10 cellular contexts compared by ENCODE assay signal in genomic region chr5:14595189-14595588, GRCh38.
A peak's percentile ranks its signal among the peaks of the same experiment; 100 is the strongest.
DNase-seq lines count a peak whose midpoint lies in the region; ATAC-seq and TF ChIP-seq lines count a peak whose summit lies in the region.
"Had no signal": no experiment of that assay in that cellular context is flagged by ENCODE, and none has a peak within 500 bp of the region (broad histone marks: within the 10 kb centered on the region; RNA-seq: fewer than 3 reads in every experiment).

No MANE protein-coding gene starts in this region.

- H3K4me3 ChIP-seq in tibial artery = no peak overlapping the region

- H3K36me3 ChIP-seq in tibial artery = no peaks in the 10 kb centered on the region

- no peak for TF ChIP-seq CTCF in tibial artery (IDR thresholded peaks at IDR 0.05)

- peak; percentile 53 to 62 for ATAC-seq in activated CD4-positive, CD25-positive, alpha-beta regulatory T cell treated with anti-CD3 and anti-CD28 coated beads, Interleukin-2, amount 50 U/mL, for 24 hours
- ATAC-seq in HG02759 (IDR thresholded peaks at IDR 0.05; ENCODE audit: unreplicated experiment) = peak; percentile 75
- ATAC-seq: Panc1 had no signal

- no peak for DNase-seq in activated CD4-positive, CD25-positive, alpha-beta regulatory T cell treated with anti-CD3 and anti-CD28 coated beads, Interleukin-2, amount 50 U/mL, for 72 hours
- DNase-seq in NOMO-1 treated with DMSO at 0.1 percent for 48 hours (lab: John Stamatoyannopoulos, UW; ENCODE audit: unreplicated experiment) (peak; percentile 97), germinal center (ENCODE audit: low spot score) (peak; percentile 64), tibial artery (no peak), kidney glomerular epithelial cell (lab: John Stamatoyannopoulos, UW) (no peak), NCI-H1092 treated with DMSO at 0.1 percent for 48 hours (lab: John Stamatoyannopoulos, UW) (no peak)

- H3K4me1 ChIP-seq in tibial artery = no peaks in the 10 kb centered on the region

- H3K9me3 ChIP-seq in tibial artery = no peaks in the 10 kb centered on the region

- intact Hi-C loops in tibial artery (cut with DNase I; ENCODE audit: low total_unique reads) = no loop called here

- no peak overlapping the region for H3K27ac ChIP-seq in tibial artery
- H3K27ac ChIP-seq: 22Rv1 had no signal

- no peaks in the 10 kb centered on the region for H3K27me3 ChIP-seq in tibial artery

Comparison
In these comparisons a context has a peak if more than half of its experiments do, and no peak if none do; other contexts are left out.
1. DNase-seq: peak in NOMO-1 treated with DMSO at 0.1 percent for 48 hours (single experiment) and germinal center (single experiment); none in activated CD4-positive, CD25-positive, alpha-beta regulatory T cell treated with anti-CD3 and anti-CD28 coated beads, Interleukin-2, amount 50 U/mL, for 72 hours (single experiment), tibial artery (0 of 2), kidney glomerular epithelial cell (single experiment) and NCI-H1092 treated with DMSO at 0.1 percent for 48 hours (single experiment).